23 cellular contexts compared by ENCODE assay signal in the genomic region with DNA sequence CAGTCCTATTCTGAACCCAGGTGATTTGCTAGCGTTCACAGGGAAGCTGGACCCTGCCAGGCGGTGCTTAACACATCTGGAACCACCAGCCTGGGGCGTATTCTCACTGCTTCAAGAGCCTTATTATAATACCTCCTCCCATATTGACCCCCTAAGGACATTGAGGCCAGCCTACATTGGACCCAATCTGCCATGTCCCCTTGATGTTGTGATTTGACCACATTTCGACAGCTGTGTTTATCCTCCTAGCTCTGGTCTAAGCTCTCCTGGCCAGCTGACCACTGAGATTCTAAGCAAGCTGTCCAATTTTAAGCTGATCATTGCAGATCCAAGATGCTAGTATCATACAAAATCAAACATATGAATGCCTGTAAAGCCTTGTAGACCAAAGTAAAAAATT.
"Had no signal": no experiment of that assay in that cellular context is flagged by ENCODE, and none has a peak within 500 bp of the region (broad histone marks: within the 10 kb centered on the region; RNA-seq: fewer than 3 reads in every experiment).

No MANE protein-coding gene starts in this region.

- H3K27ac Mint-ChIP-seq: natural killer cell; nephron; neural progenitor cell; progenitor cell of endocrine pancreas; stimulated activated naive B cell treated with anti-CD40 and anti-IgM and Interleukin-4, amounts not matched to agents 10 μg/mL and 1 μg/mL and 100 μg/mL, for 72 hours; stimulated activated naive CD8-positive, alpha-beta T cell treated with anti-CD3 and anti-CD28 coated beads, Interleukin-15, Interleukin-2, amounts not matched to agents 100 ng/mL and 50 ng/mL, for 24 hours had no signal

- H3K9me3 Mint-ChIP-seq: stimulated activated naive B cell treated with anti-CD40 and anti-IgM and Interleukin-4, amounts not matched to agents 10 μg/mL and 1 μg/mL and 100 μg/mL, for 72 hours had no signal

- H3K4me1 Mint-ChIP-seq: natural killer cell; stimulated activated naive B cell treated with anti-CD40 and anti-IgM and Interleukin-4, amounts not matched to agents 10 μg/mL and 1 μg/mL and 100 μg/mL, for 72 hours had no signal

- H3K4me3 Mint-ChIP-seq: natural killer cell; nephron; neural progenitor cell; stimulated activated naive B cell treated with anti-CD40 and anti-IgM and Interleukin-4, amounts not matched to agents 10 μg/mL and 1 μg/mL and 100 μg/mL, for 72 hours; stimulated activated naive CD8-positive, alpha-beta T cell treated with anti-CD3 and anti-CD28 coated beads, Interleukin-15, Interleukin-2, amounts not matched to agents 100 ng/mL and 50 ng/mL, for 24 hours had no signal

- ATAC-seq: natural killer cell; psoas muscle; right cardiac atrium; right lobe of liver; stimulated activated naive B cell treated with anti-CD40 and anti-IgM and Interleukin-4, amounts not matched to agents 10 μg/mL and 1 μg/mL and 100 μg/mL, for 72 hours had no signal

- H3K36me3 Mint-ChIP-seq: natural killer cell; stimulated activated naive B cell treated with anti-CD40 and anti-IgM and Interleukin-4, amounts not matched to agents 10 μg/mL and 1 μg/mL and 100 μg/mL, for 72 hours had no signal

- DNase-seq: natural killer cell; occipital lobe; ovary; psoas muscle; right cardiac atrium; right lobe of liver; sigmoid colon; spleen; stimulated activated CD4-positive, alpha-beta T cell treated with anti-CD3 and anti-CD28 coated beads, Interleukin-12 subunit alpha, Interleukin-12 subunit beta, amount 100 ng/mL, for 4 hours; stimulated activated CD4-positive, alpha-beta T cell treated with anti-CD3 and anti-CD28 coated beads, Interleukin-1b, Interleukin-23, amount 100 ng/mL, for 48 hours; stimulated activated CD4-positive, alpha-beta T cell treated with anti-CD3 and anti-CD28 coated beads, Interleukin-4, amount 100 ng/mL, for 1 hour; stimulated activated CD4-positive, alpha-beta T cell treated with anti-CD3 and anti-CD28 coated beads, Interleukin-4, amount 100 ng/mL, for 4 hours; stimulated activated CD8-positive, alpha-beta memory T cell treated with anti-CD3 and anti-CD28 coated beads, Interleukin-4, amount 100 ng/mL, for 48 hours; stimulated activated naive B cell treated with anti-CD40 and anti-IgM and Interleukin-4, amounts not matched to agents 10 μg/mL and 1 μg/mL and 100 μg/mL, for 72 hours; stimulated activated naive CD4-positive, alpha-beta T cell treated with Interleukin-2 at 50 U/mL for 16 hours; stomach; thyroid gland; trophoblast cell; upper lobe of left lung had no signal
